31 cellular contexts compared by ENCODE assay signal in genomic region chr12:28925726-28926376, GRCh38.
DNase-seq lines count a peak whose midpoint lies in the region; ATAC-seq and TF ChIP-seq lines count a peak whose summit lies in the region.
"Had no signal": no experiment of that assay in that cellular context is flagged by ENCODE, and none has a peak within 500 bp of the region (broad histone marks: within the 10 kb centered on the region; RNA-seq: fewer than 3 reads in every experiment).

No MANE protein-coding gene starts in this region.

- no peak for TF ChIP-seq RAD21 in SK-N-SH (IDR thresholded peaks at IDR 0.05; ENCODE audit: low read length)

- 36% methylated on average over 3 of the region's 3 CpGs for WGBS in SK-N-SH (ENCODE audit: low lambda C conversion rate)
- WGBS in stomach, 5 donors, result 59 to 66% (median 61%) methylated on average over 3 of the region's 3 CpGs

- H3K4me3 Mint-ChIP-seq in WTC11, result no peak overlapping the region
- H3K4me3 Mint-ChIP-seq: activated naive CD8-positive, alpha-beta T cell treated with anti-CD3 and anti-CD28 coated beads for 36 hours; brain; stimulated activated naive CD8-positive, alpha-beta T cell treated with anti-CD3 and anti-CD28 coated beads, Interleukin-15, amount 100 ng/mL, for 72 hours; T-helper 2 cell treated with Interferon-gamma antibody and Interleukin-4, amounts not matched to agents 5 μg/mL and 100 μg/mL, for 36 hours; type B pancreatic cell had no signal

- ATAC-seq in SK-N-SH treated with all-trans-retinoic acid at 6 μM for 48 hours (no peak), WTC11 (no peak), HG02588 (IDR thresholded peaks at IDR 0.05; ENCODE audit: unreplicated experiment) (no peak)
- ATAC-seq: stimulated activated naive CD8-positive, alpha-beta T cell treated with anti-CD3 and anti-CD28 coated beads, Interleukin-15, amount 100 ng/mL, for 72 hours had no signal

- H2AFZ ChIP-seq in SK-N-SH (ENCODE audit: low read depth), result no peak overlapping the region

- H3K4me1 Mint-ChIP-seq in WTC11, result no peaks in the 10 kb centered on the region
- H3K4me1 Mint-ChIP-seq: activated naive CD8-positive, alpha-beta T cell treated with anti-CD3 and anti-CD28 coated beads for 36 hours; brain; stimulated activated naive CD8-positive, alpha-beta T cell treated with anti-CD3 and anti-CD28 coated beads, Interleukin-15, amount 100 ng/mL, for 72 hours had no signal

- no peaks in the 10 kb centered on the region for H4K20me1 ChIP-seq in SK-N-SH (ENCODE audit: insufficient read depth)

- no peak overlapping the region for H3K4me2 ChIP-seq in SK-N-SH

- peaks cover 28% of the 10 kb centered on the region for H3K9me3 Mint-ChIP-seq in WTC11

- H3K27me3 Mint-ChIP-seq in WTC11 (ENCODE audit: low read depth), result peaks cover 5% of the 10 kb centered on the region; the same call in 1 of the 2 replicates
- H3K27me3 Mint-ChIP-seq: activated naive CD8-positive, alpha-beta T cell treated with anti-CD3 and anti-CD28 coated beads for 36 hours; type B pancreatic cell had no signal

- DNase-seq in SK-N-SH (no peak), WTC11 (ENCODE audit: low spot score) (no peak), fibroblast of the conjunctiva (ENCODE audit: low read depth) (peak; percentile 67), stromal cell of bone marrow (ENCODE audit: low read depth) (peak; percentile 36), OCI-M1 (lab: John Stamatoyannopoulos, UW) (no peak), stomach (no peak)
- DNase-seq: activated CD8-positive, alpha-beta memory T cell treated with anti-CD3 and anti-CD28 coated beads, Interleukin-2, amount 50 U/mL, for 4 hours; activated naive CD8-positive, alpha-beta T cell treated with anti-CD3 and anti-CD28 coated beads for 36 hours; C1 segment of cervical spinal cord; colonic mucosa; DND-41; foreskin melanocyte; KBM-7; kidney; mammary epithelial cell; NCI-H1436; NCI-H524 treated with DMSO at 0.1 percent for 48 hours; Peyer's patch; spleen; stimulated activated CD4-positive, alpha-beta T cell treated with anti-CD3 and anti-CD28 coated beads, Interleukin-4, amount 100 ng/mL, for 1 hour; stimulated activated naive CD8-positive, alpha-beta T cell treated with anti-CD3 and anti-CD28 coated beads, Interleukin-15, amount 100 ng/mL, for 72 hours had no signal

- no peak overlapping the region for H3K27ac ChIP-seq in SK-N-SH (ENCODE audit: low read depth in 2 of 2, low read length in 1 of 2)
- no peak overlapping the region for H3K27ac ChIP-seq in stomach
- H3K27ac ChIP-seq: 22Rv1, colonic mucosa, Peyer's patch, SK-N-MC, spleen, VCaP had no signal

- intact Hi-C loops in stomach (cut with DNase I; ENCODE audit: low total_unique reads), result no loop called here

- POLR2A ChIA-PET in SK-N-SH (lab: Yijun Ruan, JAX) (no interaction called here), WTC11 (lab: Charles Lee) (no interaction called here)

- 0 out of 2 replicates have a peak, but pooled peaks cover 3% of the 10 kb centered on the region for H3K9me3 ChIP-seq in SK-N-SH
- peaks cover 0 to 14% (median 1%) of the 10 kb centered on the region in 4 donors for H3K9me3 ChIP-seq in stomach
- H3K9me3 ChIP-seq: colonic mucosa, HAP-1, Peyer's patch had no signal

- no peak overlapping the region for H3K9ac ChIP-seq in SK-N-SH

- H3K27me3 ChIP-seq in SK-N-SH (ENCODE audit: insufficient read depth) (no peaks in the 10 kb centered on the region), stomach (no peaks in the 10 kb centered on the region)
- H3K27me3 ChIP-seq: colonic mucosa, Peyer's patch, spleen had no signal

- TF ChIP-seq EP300 in SK-N-SH (IDR thresholded peaks at IDR 0.05; ENCODE audit: borderline replicate concordance in 1 of 2, low read depth in 1 of 2, low read length in 1 of 2) (no peak), stomach (IDR thresholded peaks at IDR 0.05) (no peak)

- no peak for TF ChIP-seq CTCF in SK-N-SH (IDR thresholded peaks at IDR 0.05)
- TF ChIP-seq CTCF in WTC11 (IDR thresholded peaks at IDR 0.05), result no peak
- TF ChIP-seq CTCF in stomach (IDR thresholded peaks at IDR 0.05), result no peak

- H3K27ac Mint-ChIP-seq in WTC11, result peak overlapping the region; percentile 64; the same call in 1 of the 2 replicates
- H3K27ac Mint-ChIP-seq: activated naive CD8-positive, alpha-beta T cell treated with anti-CD3 and anti-CD28 coated beads for 36 hours; activated T-helper 2 cell treated with anti-CD3 and anti-CD28 coated beads, Interferon-gamma antibody, Interleukin-2, Interleukin-4, amounts not matched to agents 10 μg/mL and 5 μg/mL and 100 μg/mL, durations not matched to agents 14 hours and 24 hours and 36 hours; brain; stimulated activated naive CD8-positive, alpha-beta T cell treated with anti-CD3 and anti-CD28 coated beads, Interleukin-15, amount 100 ng/mL, for 72 hours; T-helper 2 cell treated with Interferon-gamma antibody and Interleukin-4, amounts not matched to agents 5 μg/mL and 100 μg/mL, for 36 hours; type B pancreatic cell had no signal

- no peaks in the 10 kb centered on the region; the same call in 1 of the 2 replicates for H3K9me2 ChIP-seq in SK-N-SH

- H3K4me3 ChIP-seq in SK-N-SH (ENCODE audit: low read depth in 2 of 2, low read length in 1 of 2), result no peak overlapping the region
- no peak overlapping the region for H3K4me3 ChIP-seq in stomach
- H3K4me3 ChIP-seq: colonic mucosa, HAP-1, Peyer's patch, SK-N-MC, spleen had no signal

- no peaks in the 10 kb centered on the region for H3K4me1 ChIP-seq in SK-N-SH (ENCODE audit: control insufficient read depth in 1 of 2, insufficient read depth in 2 of 2, low read depth in 1 of 2, low read length in 1 of 2)
- no peaks in the 10 kb centered on the region for H3K4me1 ChIP-seq in stomach
- H3K4me1 ChIP-seq: colonic mucosa, HAP-1, Peyer's patch, spleen had no signal

- CTCF ChIA-PET in SK-N-SH (lab: Yijun Ruan, JAX), result no interaction called here
- CTCF ChIA-PET in WTC11 (lab: Charles Lee), result no interaction called here

- H3K79me2 ChIP-seq in SK-N-SH (ENCODE audit: insufficient read depth), result no peaks in the 10 kb centered on the region

- H3F3A ChIP-seq in SK-N-SH (replicated peaks; ENCODE audit: insufficient read depth), result no peaks in the 10 kb centered on the region

- no peak for TF ChIP-seq POLR2A in stomach (IDR thresholded peaks at IDR 0.05)

- H3K36me3 ChIP-seq in SK-N-SH (replicated peaks in 1 of 2; ENCODE audit: control insufficient read depth in 1 of 2, insufficient read depth in 2 of 2, low read length in 1 of 2) (no peaks in the 10 kb centered on the region), stomach (no peaks in the 10 kb centered on the region)
- H3K36me3 ChIP-seq: colonic mucosa, HAP-1, Peyer's patch, spleen had no signal

- peaks cover 9% of the 10 kb centered on the region; the same call in 1 of the 2 replicates for H3K36me3 Mint-ChIP-seq in WTC11
- H3K36me3 Mint-ChIP-seq: activated naive CD8-positive, alpha-beta T cell treated with anti-CD3 and anti-CD28 coated beads for 36 hours; brain; type B pancreatic cell had no signal

TF ChIP-seq in SK-N-SH, 30 proteins besides CTCF, POLR2A, EP300 and RAD21:
- TF ChIP-seq SIN3A (IDR thresholded peaks at IDR 0.05; ENCODE audit: borderline replicate concordance, low read depth, low read length) (no peak), TCF12 (IDR thresholded peaks at IDR 0.05) (peak; percentile 63)

TF ChIP-seq in SK-N-SH treated with all-trans-retinoic acid at 6 μM for 48 hours, 23 proteins besides CTCF, POLR2A, EP300 and RAD21 (continues in another document):
- no peak for TF ChIP-seq TOX (CRISPR knock-in tag; IDR thresholded peaks at IDR 0.05; ENCODE audit: borderline replicate concordance)
- no peak for TF ChIP-seq GLIS3 (CRISPR knock-in tag; IDR thresholded peaks at IDR 0.05)
- no peak for TF ChIP-seq OSR1 (CRISPR knock-in tag; IDR thresholded peaks at IDR 0.05)
- no peak for TF ChIP-seq ISL1 (CRISPR knock-in tag; IDR thresholded peaks at IDR 0.05)
- no peak for TF ChIP-seq TCF4 (CRISPR knock-in tag; IDR thresholded peaks at IDR 0.05; ENCODE audit: borderline replicate concordance)
- no peak for TF ChIP-seq PATZ1 (CRISPR knock-in tag; IDR thresholded peaks at IDR 0.05; ENCODE audit: borderline replicate concordance)

TF ChIP-seq in WTC11, 78 proteins besides CTCF, POLR2A, EP300 and RAD21:
- no peak for TF ChIP-seq SOX15 (CRISPR knock-in tag; IDR thresholded peaks at IDR 0.05)

Comparison
In these comparisons a context has a peak if more than half of its experiments do, and no peak if none do; other contexts are left out.
1. DNase-seq: peak in fibroblast of the conjunctiva (single experiment) and stromal cell of bone marrow (single experiment); none in SK-N-SH (single experiment), WTC11 (single experiment), OCI-M1 (single experiment) and stomach (single experiment).